8 cellular contexts compared by ENCODE assay signal in genomic region chr12:24947541-24948451, GRCh38. TPM values are rescaled to one million over a fixed set of nuclear protein-coding genes. Genes with fewer than 3 reads are reported as not detected.
A peak's percentile ranks its signal among the peaks of the same experiment; 100 is the strongest.
DNase-seq lines count a peak whose midpoint lies in the region; ATAC-seq and TF ChIP-seq lines count a peak whose summit lies in the region.

No MANE protein-coding gene starts in this region.

- no peaks in the 10 kb centered on the region for H3K27me3 ChIP-seq in colonic mucosa

- intact Hi-C loops in colonic mucosa (cut with DNase I): no loop called here

- H3K4me1 ChIP-seq in colonic mucosa: no peaks in the 10 kb centered on the region

- TF ChIP-seq CTCF in colonic mucosa (IDR thresholded peaks at IDR 0.05) (no peak), nephron (IDR thresholded peaks at IDR 0.05; ENCODE audit: unreplicated experiment in 3 of 3) (no peak)

- peak overlapping the region; percentile 85 to 97 (median 94) for H3K4me3 Mint-ChIP-seq in nephron

- H3K27ac Mint-ChIP-seq in nephron: peak overlapping the region; percentile 90 to 94 (median 91)

- H3K36me3 Mint-ChIP-seq in nephron (ENCODE audit: low read depth): peaks cover 15% of the 10 kb centered on the region

- peak overlapping the region; percentile 25 for H3K4me3 ChIP-seq in colonic mucosa

- DNase-seq in EH (ENCODE audit: low read depth) (peak; percentile 16), colonic mucosa (no peak), NCI-H187 treated with DMSO at 0.1 percent for 48 hours (lab: John Stamatoyannopoulos, UW) (no peak)
- DNase-seq in stimulated activated naive CD4-positive, alpha-beta T cell (lab: John Stamatoyannopoulos, UW): no peak

- no peak for ATAC-seq in HG03039 (IDR thresholded peaks at IDR 0.05; ENCODE audit: unreplicated experiment)
- ATAC-seq in HG02840 (IDR thresholded peaks at IDR 0.05; ENCODE audit: low FRiP score, unreplicated experiment): no peak

- peaks cover 47% of the 10 kb centered on the region for H3K4me1 Mint-ChIP-seq in nephron

- no peaks in the 10 kb centered on the region for H3K9me3 Mint-ChIP-seq in nephron

- no peaks in the 10 kb centered on the region for H3K27me3 Mint-ChIP-seq in nephron (ENCODE audit: low read depth)

- peak overlapping the region; percentile 60 for H3K27ac ChIP-seq in KOPT-K1 (ENCODE audit: low read depth, low read length, poor library complexity, severe bottlenecking)
- H3K27ac ChIP-seq in colonic mucosa: no peak overlapping the region

- no peak overlapping the region for H3K9ac ChIP-seq in colonic mucosa (ENCODE audit: low read depth in 2 of 2, low read length in 2 of 2)

- no peaks in the 10 kb centered on the region for H3K9me3 ChIP-seq in KOPT-K1 (ENCODE audit: insufficient read depth, low read length, poor library complexity, severe bottlenecking)
- no peaks in the 10 kb centered on the region for H3K9me3 ChIP-seq in colonic mucosa

- H3K36me3 ChIP-seq in KOPT-K1 (ENCODE audit: insufficient read depth, low read length): no peaks in the 10 kb centered on the region; the same call in 1 of the 2 replicates
- H3K36me3 ChIP-seq in colonic mucosa: no peaks in the 10 kb centered on the region

RNA-seq across cellular contexts. Expression of gene BCAT1, which starts 1.1 kb away (rescaled TPM):
- 1 to 10 TPM; 4.2 to 7.4 TPM for total RNA-seq in colonic mucosa
